ENCODE assay signal across 11 cellular contexts in the genomic region with DNA sequence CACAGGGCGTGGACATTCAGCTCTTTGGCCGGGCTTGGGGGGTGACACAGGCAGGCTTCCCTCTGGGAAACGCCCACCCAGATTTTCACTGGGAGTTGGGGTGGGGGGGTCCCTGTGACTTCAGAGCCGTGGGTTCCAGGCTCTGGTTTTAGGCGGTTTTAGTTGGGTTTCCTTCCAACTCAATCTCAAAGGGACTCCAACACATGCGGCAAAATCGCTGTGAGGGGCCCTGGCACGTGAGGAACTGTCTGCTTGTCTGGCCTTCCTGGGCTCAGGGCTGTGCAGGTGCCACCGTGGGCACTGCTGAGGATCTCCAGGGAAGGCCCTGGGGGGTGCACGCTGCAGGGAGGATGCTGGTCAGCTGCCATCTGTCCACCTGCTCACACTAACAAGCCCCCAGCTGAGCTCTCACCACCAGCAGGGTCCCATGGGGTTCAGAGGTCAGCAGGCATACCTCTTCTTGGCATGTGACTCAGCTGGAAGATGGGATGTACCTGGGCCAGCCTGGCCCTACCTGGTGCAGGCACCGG. TPM values are rescaled to one million over a fixed set of nuclear protein-coding genes. Genes with fewer than 3 reads are reported as not detected.
DNase-seq lines count a peak whose midpoint lies in the region; ATAC-seq and TF ChIP-seq lines count a peak whose summit lies in the region.
"Had no signal": no experiment of that assay in that cellular context is flagged by ENCODE, and none has a peak within 500 bp of the region (broad histone marks: within the 10 kb centered on the region; RNA-seq: fewer than 3 reads in every experiment).

No MANE protein-coding gene starts in this region.

- H3K27ac ChIP-seq in dorsolateral prefrontal cortex (peak overlapping the region in 37 of 59 donors; percentile 4 to 85 (median 63)), upper lobe of right lung (no peak overlapping the region)

- POLR2A ChIA-PET in activated naive CD8-positive, alpha-beta T cell treated with anti-CD3 and anti-CD28 coated beads, Interleukin-2, amount 10 ng/mL, durations not matched to agents 7 days and 5 days (lab: Charles Lee), result no interaction called here

- TF ChIP-seq CTCF in dorsolateral prefrontal cortex (IDR thresholded peaks at IDR 0.05 in 54 of 56, conservative IDR thresholded peaks at IDR 0.05 in 2 of 56; ENCODE audit: low read depth in 1 of 56, partially characterized antibody in 56 of 56) (no peak), mucosa of descending colon (IDR thresholded peaks at IDR 0.05) (no peak), upper lobe of right lung (IDR thresholded peaks at IDR 0.05) (no peak)

- no peak overlapping the region for H3K4me3 Mint-ChIP-seq in activated naive CD8-positive, alpha-beta T cell treated with anti-CD3 and anti-CD28 coated beads, Interleukin-2, amount 10 ng/mL, durations not matched to agents 7 days and 5 days
- H3K4me3 Mint-ChIP-seq in activated naive CD8-positive, alpha-beta T cell treated with anti-CD3 and anti-CD28 coated beads, Interleukin-2, amount 50 U/mL, for 24 hours, result no peak overlapping the region

- peaks cover 29% of the 10 kb centered on the region for H3K4me1 ChIP-seq in mucosa of descending colon (ENCODE audit: low read depth)
- peaks cover 64% of the 10 kb centered on the region for H3K4me1 ChIP-seq in upper lobe of right lung

- H3K36me3 ChIP-seq in mucosa of descending colon (ENCODE audit: low read depth) (no peaks in the 10 kb centered on the region), upper lobe of right lung (no peaks in the 10 kb centered on the region)

- H3K9me3 Mint-ChIP-seq in activated naive CD8-positive, alpha-beta T cell treated with anti-CD3 and anti-CD28 coated beads, Interleukin-2, amount 10 ng/mL, durations not matched to agents 7 days and 5 days, result no peaks in the 10 kb centered on the region
- no peaks in the 10 kb centered on the region for H3K9me3 Mint-ChIP-seq in activated naive CD8-positive, alpha-beta T cell treated with anti-CD3 and anti-CD28 coated beads, Interleukin-2, amount 50 U/mL, for 24 hours

- peak; percentile 17 for DNase-seq in activated naive CD8-positive, alpha-beta T cell treated with anti-CD3 and anti-CD28 coated beads, Interleukin-2, amount 10 ng/mL, durations not matched to agents 7 days and 5 days
- no peak for DNase-seq in activated naive CD8-positive, alpha-beta T cell treated with anti-CD3 and anti-CD28 coated beads, Interleukin-2, amount 50 U/mL, for 24 hours
- DNase-seq in dorsolateral prefrontal cortex, result peak in 4 of 10 donors; percentile 24 to 40 (median 32)
- DNase-seq in mucosa of descending colon, result peak in 2 of 3 donors; percentile 24 to 45
- peak; percentile 59 for DNase-seq in upper lobe of right lung
- no peak for DNase-seq in stimulated activated CD4-positive, alpha-beta T cell treated with anti-CD3 and anti-CD28 coated beads, Interleukin-4, amount 100 ng/mL, for 1 hour
- no peak for DNase-seq in NCI-H2171 treated with DMSO at 0.1 percent for 48 hours (lab: John Stamatoyannopoulos, UW)
- DNase-seq: erythroblast, T-helper 2 cell had no signal

- no peak for ATAC-seq in activated naive CD8-positive, alpha-beta T cell treated with anti-CD3 and anti-CD28 coated beads, Interleukin-2, amount 10 ng/mL, durations not matched to agents 7 days and 5 days (ENCODE audit: low read depth)
- no peak for ATAC-seq in activated naive CD8-positive, alpha-beta T cell treated with anti-CD3 and anti-CD28 coated beads, Interleukin-2, amount 50 U/mL, for 24 hours
- ATAC-seq in mucosa of descending colon (no peak), upper lobe of right lung (no peak), HG03135 (IDR thresholded peaks at IDR 0.05; ENCODE audit: unreplicated experiment) (no peak)
- ATAC-seq: GM12878 had no signal

- intact Hi-C loops in dorsolateral prefrontal cortex (cut with DNase I) (no loop called here), mucosa of descending colon (cut with DNase I, micrococcal nuclease) (no loop called here), upper lobe of right lung (cut with DNase I) (no loop called here)

- H3K36me3 Mint-ChIP-seq in activated naive CD8-positive, alpha-beta T cell treated with anti-CD3 and anti-CD28 coated beads, Interleukin-2, amount 10 ng/mL, durations not matched to agents 7 days and 5 days, result no peaks in the 10 kb centered on the region
- peaks cover 3% of the 10 kb centered on the region for H3K36me3 Mint-ChIP-seq in activated naive CD8-positive, alpha-beta T cell treated with anti-CD3 and anti-CD28 coated beads, Interleukin-2, amount 50 U/mL, for 24 hours (ENCODE audit: low read depth)

- H3K4me1 Mint-ChIP-seq in activated naive CD8-positive, alpha-beta T cell treated with anti-CD3 and anti-CD28 coated beads, Interleukin-2, amount 10 ng/mL, durations not matched to agents 7 days and 5 days, result peaks cover 3% of the 10 kb centered on the region
- peaks cover 7% of the 10 kb centered on the region for H3K4me1 Mint-ChIP-seq in activated naive CD8-positive, alpha-beta T cell treated with anti-CD3 and anti-CD28 coated beads, Interleukin-2, amount 50 U/mL, for 24 hours

- no peaks in the 10 kb centered on the region for H3K27me3 Mint-ChIP-seq in activated naive CD8-positive, alpha-beta T cell treated with anti-CD3 and anti-CD28 coated beads, Interleukin-2, amount 10 ng/mL, durations not matched to agents 7 days and 5 days
- H3K27me3 Mint-ChIP-seq in activated naive CD8-positive, alpha-beta T cell treated with anti-CD3 and anti-CD28 coated beads, Interleukin-2, amount 50 U/mL, for 24 hours, result no peaks in the 10 kb centered on the region

- H3K27me3 ChIP-seq in dorsolateral prefrontal cortex (no peaks in the 10 kb centered on the region), upper lobe of right lung (no peaks in the 10 kb centered on the region)

- H3K9me3 ChIP-seq in mucosa of descending colon (no peaks in the 10 kb centered on the region), upper lobe of right lung (no peaks in the 10 kb centered on the region)

- peak overlapping the region in 3 of 59 donors; percentile 10 to 31 (median 20) for H3K4me3 ChIP-seq in dorsolateral prefrontal cortex
- H3K4me3 ChIP-seq in mucosa of descending colon, result no peak overlapping the region
- H3K4me3 ChIP-seq in upper lobe of right lung, result no peak overlapping the region
- H3K4me3 ChIP-seq: GM12878 had no signal

- no peak overlapping the region for H3K27ac Mint-ChIP-seq in activated naive CD8-positive, alpha-beta T cell treated with anti-CD3 and anti-CD28 coated beads, Interleukin-2, amount 10 ng/mL, durations not matched to agents 7 days and 5 days
- H3K27ac Mint-ChIP-seq in activated naive CD8-positive, alpha-beta T cell treated with anti-CD3 and anti-CD28 coated beads, Interleukin-2, amount 50 U/mL, for 24 hours, result no peak overlapping the region

RNA-seq across cellular contexts. Expression of gene HS6ST1, which starts 11.7 kb away (rescaled TPM):
- total RNA-seq in activated naive CD8-positive, alpha-beta T cell treated with anti-CD3 and anti-CD28 coated beads, Interleukin-2, amount 10 ng/mL, durations not matched to agents 7 days and 5 days, result 10 to 100 TPM; 10.1 to 11.4 TPM
- total RNA-seq in dorsolateral prefrontal cortex (100 to 1,000 TPM in 78 of 120 experiments, 10 to 100 TPM in 42; 63.1 to 197 (median 109) TPM), mucosa of descending colon (10 to 100 TPM; 30.8 to 39.6 (median 32.2) TPM), upper lobe of right lung (33.2 TPM)

Comparison
In these comparisons a context has a peak if more than half of its experiments do, and no peak if none do; other contexts are left out.
1. DNase-seq: peak in activated naive CD8-positive, alpha-beta T cell treated with anti-CD3 and anti-CD28 coated beads, Interleukin-2, amount 10 ng/mL, durations not matched to agents 7 days and 5 days (single experiment), mucosa of descending colon (2 of 3) and upper lobe of right lung (single experiment); none in activated naive CD8-positive, alpha-beta T cell treated with anti-CD3 and anti-CD28 coated beads, Interleukin-2, amount 50 U/mL, for 24 hours (single experiment), stimulated activated CD4-positive, alpha-beta T cell treated with anti-CD3 and anti-CD28 coated beads, Interleukin-4, amount 100 ng/mL, for 1 hour (single experiment) and NCI-H2171 treated with DMSO at 0.1 percent for 48 hours (single experiment).